18 cellular contexts compared by ENCODE assay signal in the genomic region with DNA sequence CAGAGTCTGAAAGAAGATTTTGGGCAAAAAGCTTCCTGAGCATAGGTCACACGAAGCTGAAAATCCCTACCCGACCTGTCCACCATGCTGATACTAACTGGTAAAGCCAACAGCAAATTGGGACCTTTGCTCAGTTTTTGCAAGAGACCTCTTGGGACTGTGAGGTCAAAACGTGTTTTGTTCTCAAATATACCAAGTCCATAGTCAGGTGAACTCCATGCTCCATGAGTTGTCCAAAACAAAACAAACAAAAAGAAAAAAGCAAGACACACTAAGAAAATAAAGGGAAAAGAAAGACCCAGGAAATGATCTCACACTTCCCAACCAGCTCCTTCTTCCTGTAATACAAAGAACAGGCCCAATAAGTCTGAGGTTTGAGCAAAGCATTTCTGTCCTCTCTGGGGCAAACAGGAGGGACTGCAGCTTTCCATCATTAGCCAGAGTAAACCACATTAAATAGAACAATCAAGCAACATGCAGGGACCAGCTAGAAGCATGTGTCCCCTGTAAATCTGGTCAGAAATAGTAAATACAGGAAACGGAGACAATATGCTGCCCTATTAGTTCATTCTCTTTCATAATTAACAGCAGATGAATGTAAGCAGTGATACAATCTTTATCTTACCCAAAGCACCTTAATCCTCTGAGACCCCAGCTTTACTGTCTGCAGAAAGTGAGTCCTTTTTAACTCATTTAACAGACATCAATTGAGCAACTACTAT.
DNase-seq lines count a peak whose midpoint lies in the region; ATAC-seq, FAIRE-seq and TF ChIP-seq lines count a peak whose summit lies in the region.
"Had no signal": no experiment of that assay in that cellular context is flagged by ENCODE, and none has a peak within 500 bp of the region (broad histone marks: within the 10 kb centered on the region; RNA-seq: fewer than 3 reads in every experiment).

No MANE protein-coding gene starts in this region.

- H3K4me1 ChIP-seq in BLaER1 (peaks cover 42% of the 10 kb centered on the region), Loucy (ENCODE audit: insufficient read depth, low read length, poor library complexity, severe bottlenecking) (peaks cover 32% of the 10 kb centered on the region), mammary epithelial cell (ENCODE audit: insufficient read depth, low read length) (peaks cover 10% of the 10 kb centered on the region), HepG2 (ENCODE audit: insufficient read depth, low read length) (peaks cover 32% of the 10 kb centered on the region), Peyer's patch (no peaks in the 10 kb centered on the region)

- CTCF ChIA-PET in mammary epithelial cell (lab: Charles Lee; ENCODE audit: low non-redundant PET) = no interaction called here
- CTCF ChIA-PET in HepG2 (lab: Yijun Ruan, JAX; ENCODE audit: low intra/inter-chr PET ratio, low total read pairs) = no interaction called here

- TF ChIP-seq EP300 in HepG2 (IDR thresholded peaks at IDR 0.05; ENCODE audit: low read depth in 2 of 2, low read length in 2 of 2) (peak in 1 of 2 experiments; percentile 47; a peak in 2 of 4 replicates), HepG2 (CRISPR knock-in tag; IDR thresholded peaks at IDR 0.05; ENCODE audit: borderline replicate concordance) (no peak)

- H3K9ac ChIP-seq in BLaER1 = peak overlapping the region; percentile 32; the same call in 1 of the 2 replicates
- peak overlapping the region; percentile 21 for H3K9ac ChIP-seq in Loucy (ENCODE audit: low read depth, low read length, poor library complexity, severe bottlenecking)
- no peak overlapping the region for H3K9ac ChIP-seq in mammary epithelial cell (ENCODE audit: insufficient read depth, low read length)
- no peak overlapping the region for H3K9ac ChIP-seq in HepG2 (ENCODE audit: insufficient read depth, low read depth, low read length)

- FAIRE-seq in HepG2 (lab: Jason Lieb, UNC) = peak; percentile 81

- peak; percentile 78 for ATAC-seq in HepG2
- no peak for ATAC-seq in HG02623 (IDR thresholded peaks at IDR 0.05; ENCODE audit: unreplicated experiment)
- ATAC-seq: activated T-helper 17 cell treated with anti-CD3 and anti-CD28 coated beads, Interleukin-2, amount 50 U/mL, for 72 hours; Right ventricle myocardium inferior had no signal

- dilution Hi-C loops in mammary epithelial cell (cut with HindIII; ENCODE audit: low sequenced_read_pairs) = no loop called here

- H2AFZ ChIP-seq in Loucy (ENCODE audit: low read length) (peak overlapping the region; percentile 30), mammary epithelial cell (ENCODE audit: low read depth, low read length) (peak overlapping the region; percentile 70), HepG2 (ENCODE audit: low read length) (peak overlapping the region; percentile 39)

- H3K27ac ChIP-seq in BLaER1 (peak overlapping the region; percentile 55), mammary epithelial cell (ENCODE audit: insufficient read depth, low read depth, low read length) (no peak overlapping the region), HepG2 (ENCODE audit: extremely low read length, insufficient read depth, low read length) (peak overlapping the region; percentile 50), Peyer's patch (no peak overlapping the region)
- H3K27ac ChIP-seq: thyroid gland had no signal

- H3K4me3 ChIP-seq in BLaER1 (no peak overlapping the region), Loucy (ENCODE audit: low read length, poor library complexity, severe bottlenecking) (no peak overlapping the region), mammary epithelial cell (replicated peaks in 1 of 3; ENCODE audit: insufficient read depth in 1 of 3, low read depth in 2 of 3, low read length in 3 of 3) (no peak overlapping the region), HepG2 (replicated peaks in 1 of 3; ENCODE audit: insufficient read depth in 1 of 3, low read depth in 2 of 3, low read length in 3 of 3) (peak overlapping the region in 1 of 3 experiments; percentile 7; a peak in 1 of 6 replicates), Peyer's patch (no peak overlapping the region)
- H3K4me3 ChIP-seq: thyroid gland had no signal

- no peak for DNase-seq in mammary epithelial cell
- peak; percentile 15 for DNase-seq in HepG2 (ENCODE audit: low spot score)
- DNase-seq in COLO668 (lab: John Stamatoyannopoulos, UW; ENCODE audit: unreplicated experiment) = no peak
- DNase-seq in Peyer's patch = no peak
- no peak for DNase-seq in NCI-H82 (lab: John Stamatoyannopoulos, UW)
- DNase-seq: activated CD4-positive, alpha-beta memory T cell treated with anti-CD3 and anti-CD28 coated beads, Interleukin-2, amount 10 ng/mL, durations not matched to agents 7 days and 5 days; anterior cingulate cortex; DMS 273 treated with DMSO at 0.1 percent for 48 hours; effector CD4-positive, alpha-beta T cell; NCI-H1048; stimulated activated CD4-positive, alpha-beta T cell treated with anti-CD3 and anti-CD28 coated beads, Interleukin-1b, Interleukin-23, amount 100 ng/mL, for 48 hours; stimulated activated CD8-positive, alpha-beta memory T cell treated with anti-CD3 and anti-CD28 coated beads, Interleukin-4, amount 100 ng/mL, for 48 hours; thyroid gland had no signal

- H3F3A ChIP-seq in Loucy (ENCODE audit: low read depth) = 0 out of 2 replicates have a peak, but pooled peaks cover 4% of the 10 kb centered on the region

- H3K36me3 ChIP-seq in BLaER1 (no peaks in the 10 kb centered on the region), Loucy (ENCODE audit: insufficient read depth, low read length) (no peaks in the 10 kb centered on the region), mammary epithelial cell (ENCODE audit: insufficient read depth, low read length) (no peaks in the 10 kb centered on the region), HepG2 (replicated peaks in 1 of 2; ENCODE audit: control insufficient read depth in 1 of 2, insufficient read depth in 2 of 2, low read length in 2 of 2) (no peaks in the 10 kb centered on the region), Peyer's patch (no peaks in the 10 kb centered on the region)
- H3K36me3 ChIP-seq: thyroid gland had no signal

- intact Hi-C loops in mammary epithelial cell (cut with micrococcal nuclease) = no loop called here
- intact Hi-C loops in HepG2 (cut with micrococcal nuclease; ENCODE audit: unreplicated experiment) = no loop called here

- no peaks in the 10 kb centered on the region for H4K20me1 ChIP-seq in BLaER1
- no peaks in the 10 kb centered on the region for H4K20me1 ChIP-seq in Loucy (ENCODE audit: insufficient read depth, low read length, poor library complexity, severe bottlenecking)
- H4K20me1 ChIP-seq in mammary epithelial cell (ENCODE audit: insufficient read depth, low read length) = no peaks in the 10 kb centered on the region
- no peaks in the 10 kb centered on the region for H4K20me1 ChIP-seq in HepG2 (ENCODE audit: insufficient read depth, low read length)

- H3K79me2 ChIP-seq in Loucy (ENCODE audit: insufficient read depth, low read length) = no peaks in the 10 kb centered on the region
- H3K79me2 ChIP-seq in mammary epithelial cell (ENCODE audit: insufficient read depth, low read length) = no peaks in the 10 kb centered on the region
- H3K79me2 ChIP-seq in HepG2 (ENCODE audit: insufficient read depth, low read length) = no peaks in the 10 kb centered on the region

- TF ChIP-seq POLR2A in HepG2 (IDR thresholded peaks at IDR 0.05; ENCODE audit: insufficient read depth in 1 of 2, low read depth in 2 of 2, low read length in 2 of 2) = no peak
- TF ChIP-seq POLR2A in Peyer's patch (IDR thresholded peaks at IDR 0.05) = no peak

- H3K4me2 ChIP-seq in BLaER1 = peak overlapping the region; percentile 60
- peak overlapping the region; percentile 59 for H3K4me2 ChIP-seq in Loucy (ENCODE audit: low read depth, low read length, poor library complexity, severe bottlenecking)
- no peak overlapping the region for H3K4me2 ChIP-seq in mammary epithelial cell (ENCODE audit: insufficient read depth, low read depth, low read length)
- peak overlapping the region; percentile 42 for H3K4me2 ChIP-seq in HepG2 (ENCODE audit: low read depth, low read length)

- POLR2A ChIA-PET in HepG2 (lab: Yijun Ruan, JAX) = interaction anchor here (1.0 to 2.1 kb wide), 6 partner anchors 10 to 464 kb away, joined by 3 to 10 read pairs (median 5); partner anchors contain the start of gene MINDY2

- WGBS in mammary epithelial cell (ENCODE audit: low coverage, missing lambda C conversion rate) = 85% methylated on average over 4 of the region's 4 CpGs
- 12% methylated on average over 4 of the region's 4 CpGs for WGBS in HepG2 (ENCODE audit: low lambda C conversion rate)

- H3K9me3 ChIP-seq in BLaER1 (peaks cover 41% of the 10 kb centered on the region), Loucy (ENCODE audit: insufficient read depth, low read depth, low read length) (no peaks in the 10 kb centered on the region), mammary epithelial cell (replicated peaks; ENCODE audit: insufficient read depth, low read length) (no peaks in the 10 kb centered on the region), HepG2 (ENCODE audit: low read length) (no peaks in the 10 kb centered on the region), Peyer's patch (no peaks in the 10 kb centered on the region)
- H3K9me3 ChIP-seq: thyroid gland had no signal

- in situ Hi-C loops in mammary epithelial cell (cut with MboI; ENCODE audit: low sequenced_read_pairs in 2 of 2) = no loop called here
- in situ Hi-C loops in HepG2 (cut with HindIII; ENCODE audit: extremely low pct_ligation_motif_present, low pct_unique_long_range_greater_than_20kb) = no loop called here

- TF ChIP-seq CTCF in Loucy (conservative IDR thresholded peaks at IDR 0.05; ENCODE audit: low read length) = no peak
- no peak for TF ChIP-seq CTCF in mammary epithelial cell (conservative IDR thresholded peaks at IDR 0.05 in 1 of 2, IDR thresholded peaks at IDR 0.05 in 1 of 2; ENCODE audit: extremely low read depth in 1 of 2, insufficient read depth in 1 of 2, low read depth in 1 of 2, low read length in 2 of 2)
- TF ChIP-seq CTCF in HepG2 (CRISPR knock-in tag; IDR thresholded peaks at IDR 0.05) = no peak
- TF ChIP-seq CTCF in Peyer's patch (IDR thresholded peaks at IDR 0.05) = no peak

- no peaks in the 10 kb centered on the region for H3K9me2 ChIP-seq in Loucy (replicated peaks; ENCODE audit: low read depth, low read length)

- H3K27me3 ChIP-seq in BLaER1 = no peaks in the 10 kb centered on the region
- H3K27me3 ChIP-seq in Loucy (ENCODE audit: insufficient read depth, low read length, poor library complexity, severe bottlenecking) = no peaks in the 10 kb centered on the region
- no peaks in the 10 kb centered on the region for H3K27me3 ChIP-seq in mammary epithelial cell (ENCODE audit: insufficient read depth, low read length)
- no peaks in the 10 kb centered on the region for H3K27me3 ChIP-seq in HepG2 (ENCODE audit: control insufficient read depth in 1 of 2, insufficient read depth in 2 of 2, low read length in 2 of 2)
- H3K27me3 ChIP-seq in Peyer's patch = no peaks in the 10 kb centered on the region
- H3K27me3 ChIP-seq: thyroid gland had no signal

- TF ChIP-seq RAD21 in HepG2 (CRISPR knock-in tag; IDR thresholded peaks at IDR 0.05) = no peak

- BruUV-seq in mammary epithelial cell (replicated peaks; lab: Mats Ljungman, UMichigan) (no TSS peak), HepG2 (replicated peaks; lab: Mats Ljungman, UMichigan) (no TSS peak)

TF ChIP-seq in HepG2, 621 proteins besides CTCF, POLR2A, EP300 and RAD21 (continues in another document):
- TF ChIP-seq CREB1 (IDR thresholded peaks at IDR 0.05) = no peak
- peak; percentile 32; the same call in 1 of the 2 replicates for TF ChIP-seq CREB1 (CRISPR knock-in tag; IDR thresholded peaks at IDR 0.05)

Comparison
In these comparisons a context has a peak if more than half of its experiments do, and no peak if none do; other contexts are left out.
1. H3K27ac ChIP-seq: peak in BLaER1 (single experiment) and HepG2 (single experiment); none in mammary epithelial cell (single experiment) and Peyer's patch (0 of 4).
2. H3K9ac ChIP-seq: peak in BLaER1 (single experiment) and Loucy (single experiment); none in mammary epithelial cell (single experiment) and HepG2 (single experiment).
3. Peak in every context shown above with its lines, with median percentiles within 50 percentile points of each other: H2AFZ ChIP-seq.